ENCODE assay signal across 18 cellular contexts in genomic region chr1:228210076-228210651, GRCh38. TPM values are rescaled to one million over a fixed set of nuclear protein-coding genes. Genes with fewer than 3 reads are reported as not detected.
DNase-seq lines count a peak whose midpoint lies in the region; ATAC-seq, FAIRE-seq and TF ChIP-seq lines count a peak whose summit lies in the region.
"Had no signal": no experiment of that assay in that cellular context is flagged by ENCODE, and none has a peak within 500 bp of the region (broad histone marks: within the 10 kb centered on the region; RNA-seq: fewer than 3 reads in every experiment).

No MANE protein-coding gene starts in this region.

- peak; percentile 33 to 47 for ATAC-seq in left cardiac atrium
- ATAC-seq: activated CD4-positive, CD25-positive, alpha-beta regulatory T cell treated with anti-CD3 and anti-CD28 coated beads, Interleukin-2, amount 50 U/mL, for 24 hours; HepG2; left colon; naive thymus-derived CD8-positive, alpha-beta T cell had no signal

- H3K4me3 ChIP-seq in retinal pigment epithelial cell (ENCODE audit: low read length) (no peak overlapping the region), H7 (ENCODE audit: insufficient read depth, low read depth, low read length) (no peak overlapping the region)

- TF ChIP-seq POLR2A in GM12891 (IDR thresholded peaks at IDR 0.05; ENCODE audit: low read depth, low read length): no peak

- DNase-seq in HT1080 (ENCODE audit: low read depth) (peak; percentile 69), T1000 (lab: John Stamatoyannopoulos, UW) (peak; percentile 63), left cardiac atrium (peak; percentile 53), retinal pigment epithelial cell (ENCODE audit: low read depth) (peak; percentile 96), DMS114 treated with DMSO at 0.1 percent for 48 hours (lab: John Stamatoyannopoulos, UW; ENCODE audit: unreplicated experiment) (no peak), H7 (no peak), GM12891 (ENCODE audit: insufficient read length, low spot score) (no peak)
- DNase-seq: activated naive CD8-positive, alpha-beta T cell treated with anti-CD3 and anti-CD28 coated beads for 36 hours; CD4-positive, CD25-positive, alpha-beta regulatory T cell; left colon; naive thymus-derived CD8-positive, alpha-beta T cell; NCI-H1105 treated with DMSO at 0.1 percent for 48 hours; stimulated activated CD4-positive, alpha-beta T cell treated with anti-CD3 and anti-CD28 coated beads, Interleukin-4, amount 100 ng/mL, for 1 hour; SW 1271 had no signal

- TF ChIP-seq CTCF in retinal pigment epithelial cell (conservative IDR thresholded peaks at IDR 0.05; ENCODE audit: low read depth, low read length): no peak

- peaks cover 21% of the 10 kb centered on the region for H3K27me3 ChIP-seq in H7 (ENCODE audit: control insufficient read depth, insufficient read depth, low read length)

- intact Hi-C loops in left cardiac atrium (cut with DNase I): no loop called here

- no peak for FAIRE-seq in GM12891 (lab: Jason Lieb, UNC)
- FAIRE-seq: endothelial cell of umbilical vein, GM18507, HepG2 had no signal

- peaks cover 2% of the 10 kb centered on the region for H3K36me3 ChIP-seq in H7 (replicated peaks; ENCODE audit: control insufficient read depth, insufficient read depth, low read length)

TF ChIP-seq in GM12891, 5 proteins besides CTCF, POLR2A, EP300 and RAD21:
- TF ChIP-seq POLR2AphosphoS5 (IDR thresholded peaks at IDR 0.05; ENCODE audit: low read depth, low read length): no peak
- no peak for TF ChIP-seq POU2F2 (IDR thresholded peaks at IDR 0.05; ENCODE audit: low read depth, low read length)
- no peak for TF ChIP-seq PAX5 (IDR thresholded peaks at IDR 0.05; ENCODE audit: insufficient read depth, low read length, severe bottlenecking)
- no peak for TF ChIP-seq TAF1 (IDR thresholded peaks at IDR 0.05; ENCODE audit: low read depth, low read length)
- TF ChIP-seq SPI1 (IDR thresholded peaks at IDR 0.05; ENCODE audit: low read depth, low read length): no peak

RNA-seq across cellular contexts. Expression of gene OBSCN, which starts 2.3 kb away (rescaled TPM):
- 0.66 and 2.3 TPM in 2 replicates for total RNA-seq in HT1080 (2014; rRNA removed; shearing (Covaris generic))
- polyA plus RNA-seq in HT1080 (2015; cell fraction: cytosol; rRNA removed): 0.34 and 1.1 TPM in 2 replicates
- polyA plus RNA-seq in HT1080 (2015; cell fraction: nucleus; rRNA removed): 1.5 and 4.2 TPM in 2 replicates
- 100 to 1,000 TPM; 194 to 201 TPM for total RNA-seq in left cardiac atrium
- 18.9 and 25.2 TPM in 2 replicates for total RNA-seq in H7 (2014; rRNA removed; shearing (Covaris generic))
- 0.05 TPM for polyA plus RNA-seq in GM12891 (2012; ENCODE audit: low read depth, missing spikeins)

RNA-seq across cellular contexts. Expression of gene IBA57, which starts 44.6 kb away (rescaled TPM):
- 6.1 and 8.4 TPM in 2 replicates for total RNA-seq in HT1080 (2014; rRNA removed; shearing (Covaris generic))
- 4.1 and 5.4 TPM in 2 replicates for polyA plus RNA-seq in HT1080 (2015; cell fraction: cytosol; rRNA removed)
- polyA plus RNA-seq in HT1080 (2015; cell fraction: nucleus; rRNA removed): 5.1 and 5.2 TPM in 2 replicates
- 10 to 100 TPM; 10.4 to 10.5 TPM for total RNA-seq in left cardiac atrium
- total RNA-seq in H7 (2014; rRNA removed; shearing (Covaris generic)): 21.2 and 23.3 TPM in 2 replicates
- polyA plus RNA-seq in GM12891 (2012; ENCODE audit: low read depth, missing spikeins): 3.2 TPM

Comparison
In these comparisons a context has a peak if more than half of its experiments do, and no peak if none do; other contexts are left out.
1. DNase-seq: peak in HT1080 (single experiment), T1000 (single experiment), left cardiac atrium (single experiment) and retinal pigment epithelial cell (single experiment); none in DMS114 treated with DMSO at 0.1 percent for 48 hours (single experiment), H7 (single experiment) and GM12891 (single experiment).